Comparison of ENCODE assay signal across 18 cellular contexts in genomic region chr13:54241719-54242118, GRCh38.
DNase-seq lines count a peak whose midpoint lies in the region; ATAC-seq, FAIRE-seq and TF ChIP-seq lines count a peak whose summit lies in the region.
"Had no signal": no experiment of that assay in that cellular context is flagged by ENCODE, and none has a peak within 500 bp of the region (broad histone marks: within the 10 kb centered on the region; RNA-seq: fewer than 3 reads in every experiment).

No MANE protein-coding gene starts in this region.

- no peaks in the 10 kb centered on the region for H3K4me1 ChIP-seq in body of pancreas
- H3K4me1 ChIP-seq: left ventricle myocardium inferior, psoas muscle, tibial artery had no signal

- no peak for FAIRE-seq in GM12891 (lab: Jason Lieb, UNC)

- ATAC-seq in body of pancreas, result no peak
- ATAC-seq: esophagus mucosa, Panc1, psoas muscle had no signal

- no peaks in the 10 kb centered on the region for H3K9me3 ChIP-seq in body of pancreas
- no peaks in the 10 kb centered on the region for H3K9me3 ChIP-seq in MG63
- H3K9me3 ChIP-seq: psoas muscle, tibial artery had no signal

- H3K4me3 ChIP-seq in body of pancreas (no peak overlapping the region), MG63 (no peak overlapping the region)
- H3K4me3 ChIP-seq: left ventricle myocardium inferior, psoas muscle, tibial artery had no signal

- no peak for TF ChIP-seq CTCF in body of pancreas (IDR thresholded peaks at IDR 0.05)

- TF ChIP-seq POLR2A in body of pancreas (IDR thresholded peaks at IDR 0.05), result no peak
- TF ChIP-seq POLR2A in GM12891 (IDR thresholded peaks at IDR 0.05; ENCODE audit: low read depth, low read length), result no peak

- H3K27ac ChIP-seq in body of pancreas, result no peak overlapping the region
- H3K27ac ChIP-seq: left ventricle myocardium inferior, psoas muscle, tibial artery had no signal

- H3K27me3 ChIP-seq in body of pancreas (no peaks in the 10 kb centered on the region), MG63 (no peaks in the 10 kb centered on the region)
- H3K27me3 ChIP-seq: tibial artery had no signal

- no peaks in the 10 kb centered on the region for H3K36me3 ChIP-seq in body of pancreas (replicated peaks in 1 of 2; ENCODE audit: insufficient read depth in 1 of 2, low read depth in 2 of 2)
- H3K36me3 ChIP-seq in MG63, result no peaks in the 10 kb centered on the region
- H3K36me3 ChIP-seq: left ventricle myocardium inferior, tibial artery had no signal

- intact Hi-C loops in body of pancreas (cut with DNase I), result no loop called here

- DNase-seq in COLO668 (lab: John Stamatoyannopoulos, UW; ENCODE audit: unreplicated experiment) (peak; percentile 89), NCI-H1417 (lab: John Stamatoyannopoulos, UW) (peak; percentile 91 to 99 (median 98)), NCI-H446 (lab: John Stamatoyannopoulos, UW) (peak; percentile 19 to 45), body of pancreas (peak in 3 of 4 donors; percentile 2 to 11 (median 5)), MG63 (no peak), 8988T (no peak), dedifferentiated amniotic fluid mesenchymal stem cell (ENCODE audit: extremely low spot score) (no peak), GM12891 (ENCODE audit: insufficient read length, low spot score) (no peak)
- DNase-seq: activated CD4-positive, alpha-beta T cell treated with anti-CD3 and anti-CD28 coated beads for 4 hours; amygdala; cortex of kidney; hippocampal formation; left ventricle myocardium inferior; MV-4-11; psoas muscle; tibial artery had no signal

TF ChIP-seq in GM12891, 5 proteins besides CTCF, POLR2A, EP300 and RAD21:
- TF ChIP-seq POU2F2 (IDR thresholded peaks at IDR 0.05; ENCODE audit: low read depth, low read length) (no peak), TAF1 (IDR thresholded peaks at IDR 0.05; ENCODE audit: low read depth, low read length) (no peak), SPI1 (IDR thresholded peaks at IDR 0.05; ENCODE audit: low read depth, low read length) (no peak), PAX5 (IDR thresholded peaks at IDR 0.05; ENCODE audit: insufficient read depth, low read length, severe bottlenecking) (no peak), POLR2AphosphoS5 (IDR thresholded peaks at IDR 0.05; ENCODE audit: low read depth, low read length) (no peak)
TF ChIP-seq in GM12891: peak in this region for 0.

Comparison
In these comparisons a context has a peak if more than half of its experiments do, and no peak if none do; other contexts are left out.
1. DNase-seq: peak in COLO668 (single experiment), NCI-H1417 (3 of 3), NCI-H446 (2 of 2) and body of pancreas (3 of 4); none in MG63 (single experiment), 8988T (single experiment), dedifferentiated amniotic fluid mesenchymal stem cell (single experiment) and GM12891 (single experiment).